In the genomic region with DNA sequence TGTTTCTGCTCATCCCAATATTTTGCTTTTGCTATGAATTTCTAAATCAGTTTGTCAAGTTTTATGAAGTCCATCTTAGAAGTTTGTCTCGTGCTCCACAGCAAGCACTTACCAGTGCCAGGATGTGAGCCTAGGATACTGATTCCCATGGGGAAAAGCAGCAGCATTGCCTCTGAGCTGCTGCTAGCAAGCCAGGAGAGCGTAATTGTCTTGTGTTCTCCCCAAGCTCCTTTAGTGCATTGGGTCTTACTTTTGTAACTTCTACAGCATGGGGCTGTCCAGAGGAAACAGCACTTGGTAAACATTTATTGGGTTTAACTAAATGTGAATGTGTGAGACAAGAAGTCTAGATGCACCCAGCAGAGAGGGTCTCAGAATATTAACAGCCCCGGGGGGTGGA, we compare ENCODE assay signal across 22 cellular contexts.
DNase-seq lines count a peak whose midpoint lies in the region; ATAC-seq, FAIRE-seq and TF ChIP-seq lines count a peak whose summit lies in the region.
"Had no signal": no experiment of that assay in that cellular context is flagged by ENCODE, and none has a peak within 500 bp of the region (broad histone marks: within the 10 kb centered on the region; RNA-seq: fewer than 3 reads in every experiment).

No MANE protein-coding gene starts in this region.

- POLR2A ChIA-PET in A673 (lab: Charles Lee; ENCODE audit: low non-redundant PET) (no interaction called here), HCT116 (lab: Charles Lee) (no interaction called here)
- POLR2A ChIA-PET in naive thymus-derived CD4-positive, alpha-beta T cell (lab: Charles Lee) = no interaction called here

- TF ChIP-seq POLR2A in HCT116 (IDR thresholded peaks at IDR 0.05; ENCODE audit: borderline replicate concordance, extremely low read depth, insufficient read depth, insufficient read length) = no peak

- H2AFZ ChIP-seq in HCT116 (ENCODE audit: low read depth, low read length, poor library complexity, severe bottlenecking) = peak overlapping the region; percentile 53
- H2AFZ ChIP-seq in keratinocyte (ENCODE audit: control insufficient read depth, low read length) = peak overlapping the region; percentile 59

- dilution Hi-C loops in keratinocyte (cut with MboI; ENCODE audit: extremely low pct_ligation_motif_present, low sequenced_read_pairs) = no loop called here

- no peaks in the 10 kb centered on the region for H3K9me1 ChIP-seq in keratinocyte (ENCODE audit: control insufficient read depth, extremely low read depth, insufficient read depth, low read length)

- DNase-seq in A673 (ENCODE audit: low spot score) = peak; percentile 71
- DNase-seq in HCT116 (ENCODE audit: low read depth, low spot score) = no peak
- DNase-seq in SW480 (ENCODE audit: low spot score) = peak; percentile 4
- no peak for DNase-seq in keratinocyte (ENCODE audit: low read depth, low spot score)
- DNase-seq in GM19240 (ENCODE audit: insufficient read length, low spot score) = no peak
- no peak for DNase-seq in HuH-7.5 (ENCODE audit: low spot score)
- no peak for DNase-seq in naive thymus-derived CD4-positive, alpha-beta T cell
- DNase-seq: activated CD4-positive, alpha-beta T cell treated with anti-CD3 and anti-CD28 coated beads for 48 hours; activated CD8-positive, alpha-beta memory T cell treated with anti-CD3 and anti-CD28 coated beads, Interleukin-2, amount 50 U/mL, for 48 hours; activated gamma-delta T cell treated with Interleukin-2 at 50 U/mL for 16 hours; COR-L47; effector memory CD4-positive, alpha-beta T cell; NCI-H1694; stimulated activated CD4-positive, alpha-beta T cell treated with anti-CD3 and anti-CD28 coated beads, Interleukin-15, amount 100 ng/mL, for 24 hours had no signal

- H4K20me1 ChIP-seq in HCT116 (ENCODE audit: insufficient read depth) = no peaks in the 10 kb centered on the region
- no peaks in the 10 kb centered on the region for H4K20me1 ChIP-seq in keratinocyte (ENCODE audit: control insufficient read depth, extremely low read depth, insufficient read depth, low read length)

- CTCF ChIA-PET in A673 (lab: Charles Lee) = interaction anchor here (1.3 kb wide), 1 partner anchor 92 kb away, joined by 3 read pairs; no protein-coding TSS in a partner anchor
- CTCF ChIA-PET in HCT116 (lab: Charles Lee) = interaction anchor here (1.1 to 1.6 kb wide), 4 partner anchors 85 to 94 kb away, joined by 3 to 8 read pairs (median 3); no protein-coding TSS in a partner anchor
- CTCF ChIA-PET in naive thymus-derived CD4-positive, alpha-beta T cell (lab: Charles Lee) = no interaction called here

- peak overlapping the region; percentile 62 for H3K4me2 ChIP-seq in HCT116 (ENCODE audit: low read length)
- peak overlapping the region; percentile 71 for H3K4me2 ChIP-seq in keratinocyte (ENCODE audit: control insufficient read depth, extremely low read depth, insufficient read depth, low read depth, low read length)

- peaks cover 0 to 4% (median 0%) of the 10 kb centered on the region in 5 donors for H3K36me3 Mint-ChIP-seq in naive thymus-derived CD4-positive, alpha-beta T cell
- H3K36me3 Mint-ChIP-seq: mesothelial cell of epicardium; stimulated activated effector memory CD8-positive, alpha-beta T cell treated with anti-CD3 and anti-CD28 coated beads, Interleukin-12 subunit alpha, Interleukin-12 subunit beta, amount 100 ng/mL, for 72 hours had no signal

- no peak for FAIRE-seq in keratinocyte (lab: Jason Lieb, UNC)
- FAIRE-seq: GM18507, H1, HepG2 had no signal

- no peaks in the 10 kb centered on the region for H3K79me2 ChIP-seq in HCT116 (ENCODE audit: insufficient read depth, low read length)
- H3K79me2 ChIP-seq in keratinocyte (ENCODE audit: control insufficient read depth, insufficient read depth, low read length) = no peaks in the 10 kb centered on the region

- BruUV-seq in A673 (replicated peaks; lab: Mats Ljungman, UMichigan) (no TSS peak), HCT116 (replicated peaks; lab: Mats Ljungman, UMichigan) (TSS peak; percentile 58)

- no peak for TF ChIP-seq RAD21 in HCT116 (IDR thresholded peaks at IDR 0.05; ENCODE audit: low read depth)

- RAD21 ChIA-PET in HCT116 (lab: Charles Lee; ENCODE audit: low non-redundant PET in 1 of 2, low total read pairs in 2 of 2, uncharacterized antibody in 2 of 2, unreplicated experiment in 2 of 2) = no interaction called here

- no peak for TF ChIP-seq CTCF in A673 (conservative IDR thresholded peaks at IDR 0.05; ENCODE audit: low read depth, low read length)
- no peak for TF ChIP-seq CTCF in HCT116 (IDR thresholded peaks at IDR 0.05 in 2 of 3, conservative IDR thresholded peaks at IDR 0.05 in 1 of 3; ENCODE audit: borderline replicate concordance in 1 of 3, insufficient read depth in 1 of 3, low read depth in 2 of 3, low read length in 2 of 3)
- TF ChIP-seq CTCF in keratinocyte (optimal IDR thresholded peaks at IDR 0.05 in 1 of 3, IDR thresholded peaks at IDR 0.05 in 1 of 3, conservative IDR thresholded peaks at IDR 0.05 in 1 of 3; ENCODE audit: extremely low read depth in 1 of 3, insufficient read depth in 2 of 3, low read length in 3 of 3) = no peak

- H3K4me3 Mint-ChIP-seq in naive thymus-derived CD4-positive, alpha-beta T cell = no peak overlapping the region
- H3K4me3 Mint-ChIP-seq: mesothelial cell of epicardium; neural crest cell; stimulated activated effector memory CD8-positive, alpha-beta T cell treated with anti-CD3 and anti-CD28 coated beads, Interleukin-12 subunit alpha, Interleukin-12 subunit beta, amount 100 ng/mL, for 72 hours had no signal

- H3K9me3 ChIP-seq in A673 (ENCODE audit: low read depth, low read length, poor library complexity, severe bottlenecking) (no peaks in the 10 kb centered on the region), HCT116 (ENCODE audit: control insufficient read depth in 1 of 2, insufficient read depth in 1 of 2, low read depth in 1 of 2, low read length in 2 of 2) (no peaks in the 10 kb centered on the region), keratinocyte (ENCODE audit: control insufficient read depth, low read depth, low read length) (peaks cover 2% of the 10 kb centered on the region)
- no peaks in the 10 kb centered on the region for H3K9me3 ChIP-seq in naive thymus-derived CD4-positive, alpha-beta T cell (ENCODE audit: control insufficient read depth in 2 of 3, low read length in 3 of 3)
- H3K9me3 ChIP-seq: tibial nerve had no signal

- no peaks in the 10 kb centered on the region for H3K36me3 ChIP-seq in A673 (ENCODE audit: insufficient read depth, low read length, poor library complexity, severe bottlenecking)
- H3K36me3 ChIP-seq in HCT116 (ENCODE audit: control insufficient read depth in 1 of 2, insufficient read depth in 2 of 2, low read length in 2 of 2) = no peaks in the 10 kb centered on the region
- H3K36me3 ChIP-seq in keratinocyte (ENCODE audit: control insufficient read depth in 2 of 2, extremely low read depth in 1 of 2, insufficient read depth in 2 of 2, low read length in 2 of 2) = no peaks in the 10 kb centered on the region
- H3K36me3 ChIP-seq in naive thymus-derived CD4-positive, alpha-beta T cell (ENCODE audit: control insufficient read depth in 2 of 3, insufficient read depth in 3 of 3, low read length in 3 of 3) = no peaks in the 10 kb centered on the region
- H3K36me3 ChIP-seq: tibial nerve had no signal

- peaks cover 18% of the 10 kb centered on the region for H3K4me1 ChIP-seq in A673 (ENCODE audit: insufficient read depth, low read length, poor library complexity, severe bottlenecking)
- H3K4me1 ChIP-seq in HCT116 (ENCODE audit: control insufficient read depth in 1 of 2, insufficient read depth in 2 of 2, low read length in 2 of 2) = peaks cover 16 to 33% of the 10 kb centered on the region in 2 experiments
- peaks cover 19% of the 10 kb centered on the region for H3K4me1 ChIP-seq in keratinocyte (ENCODE audit: control insufficient read depth, extremely low read depth, insufficient read depth, low read length)
- no peaks in the 10 kb centered on the region for H3K4me1 ChIP-seq in naive thymus-derived CD4-positive, alpha-beta T cell (ENCODE audit: control insufficient read depth in 2 of 2, insufficient read depth in 2 of 2, low read length in 2 of 2)
- H3K4me1 ChIP-seq: tibial nerve had no signal

- no peaks in the 10 kb centered on the region for H3K9me2 ChIP-seq in HCT116 (ENCODE audit: insufficient read depth)

- H3K27me3 ChIP-seq in A673 (replicated peaks; ENCODE audit: insufficient read depth, low read depth, low read length, poor library complexity) (no peaks in the 10 kb centered on the region), HCT116 (ENCODE audit: insufficient read depth, low read length) (no peaks in the 10 kb centered on the region), keratinocyte (ENCODE audit: control insufficient read depth, extremely low read depth, insufficient read depth, low read length) (no peaks in the 10 kb centered on the region)
- no peaks in the 10 kb centered on the region for H3K27me3 ChIP-seq in naive thymus-derived CD4-positive, alpha-beta T cell (ENCODE audit: control insufficient read depth in 2 of 2, insufficient read depth in 2 of 2, low read length in 2 of 2)
- H3K27me3 ChIP-seq: tibial nerve had no signal

- H3K27ac ChIP-seq in A673 (ENCODE audit: low read depth, low read length, poor library complexity, severe bottlenecking) (peak overlapping the region; percentile 45), HCT116 (ENCODE audit: low read depth, low read length) (peak overlapping the region; percentile 4), keratinocyte (ENCODE audit: control insufficient read depth, insufficient read depth, low read length) (peak overlapping the region; percentile 72)
- no peak overlapping the region for H3K27ac ChIP-seq in naive thymus-derived CD4-positive, alpha-beta T cell (ENCODE audit: low read depth, low read length)
- H3K27ac ChIP-seq: tibial nerve had no signal

- peaks cover 0 to 3% (median 0%) of the 10 kb centered on the region in 11 donors for H3K9me3 Mint-ChIP-seq in naive thymus-derived CD4-positive, alpha-beta T cell
- H3K9me3 Mint-ChIP-seq: neural crest cell; stimulated activated effector memory CD8-positive, alpha-beta T cell treated with anti-CD3 and anti-CD28 coated beads, Interleukin-12 subunit alpha, Interleukin-12 subunit beta, amount 100 ng/mL, for 72 hours had no signal

- H3K4me3 ChIP-seq in A673 (ENCODE audit: low read depth, low read length, poor library complexity, severe bottlenecking) = peak overlapping the region; percentile 3
- peak overlapping the region in 1 of 2 experiments; percentile 28; a peak in 2 of 4 replicates for H3K4me3 ChIP-seq in HCT116 (replicated peaks in 1 of 2; ENCODE audit: low read depth in 1 of 2, low read length in 2 of 2)
- H3K4me3 ChIP-seq in keratinocyte (ENCODE audit: control insufficient read depth in 2 of 3, extremely low read depth in 1 of 3, insufficient read depth in 2 of 3, low read depth in 1 of 3, low read length in 3 of 3) = no peak overlapping the region
- no peak overlapping the region for H3K4me3 ChIP-seq in naive thymus-derived CD4-positive, alpha-beta T cell (ENCODE audit: low read length)
- H3K4me3 ChIP-seq: tibial nerve had no signal

- H3K27me3 Mint-ChIP-seq in naive thymus-derived CD4-positive, alpha-beta T cell = peaks cover 13 to 30% (median 23%) of the 10 kb centered on the region in 5 donors

- intact Hi-C loops in A673 (cut with micrococcal nuclease; ENCODE audit: unreplicated experiment) = no loop called here
- intact Hi-C loops in HCT116 (cut with micrococcal nuclease) = no loop called here
- intact Hi-C loops in naive thymus-derived CD4-positive, alpha-beta T cell (cut with micrococcal nuclease) = no loop called here

- no peaks in the 10 kb centered on the region for H3K4me1 Mint-ChIP-seq in naive thymus-derived CD4-positive, alpha-beta T cell
- H3K4me1 Mint-ChIP-seq: stimulated activated effector memory CD8-positive, alpha-beta T cell treated with anti-CD3 and anti-CD28 coated beads, Interleukin-12 subunit alpha, Interleukin-12 subunit beta, amount 100 ng/mL, for 72 hours had no signal

- ATAC-seq in HCT116 = peak; percentile 25
- ATAC-seq in HG03175 (IDR thresholded peaks at IDR 0.05; ENCODE audit: unreplicated experiment) = no peak
- ATAC-seq in naive thymus-derived CD4-positive, alpha-beta T cell = no peak
- ATAC-seq: HepG2; stimulated activated effector memory CD8-positive, alpha-beta T cell treated with anti-CD3 and anti-CD28 coated beads, Interleukin-12 subunit alpha, Interleukin-12 subunit beta, amount 100 ng/mL, for 72 hours had no signal

- H3K27ac Mint-ChIP-seq in naive thymus-derived CD4-positive, alpha-beta T cell = no peak overlapping the region
- H3K27ac Mint-ChIP-seq: mesothelial cell of epicardium; stimulated activated effector memory CD8-positive, alpha-beta T cell treated with anti-CD3 and anti-CD28 coated beads, Interleukin-12 subunit alpha, Interleukin-12 subunit beta, amount 100 ng/mL, for 72 hours had no signal

- no peak overlapping the region for H3K9ac ChIP-seq in HCT116 (ENCODE audit: low read length)
- H3K9ac ChIP-seq in keratinocyte (ENCODE audit: control insufficient read depth, extremely low read depth, insufficient read depth, low read length) = peak overlapping the region; percentile 25

Comparison
In these comparisons a context has a peak if more than half of its experiments do, and no peak if none do; other contexts are left out.
1. DNase-seq: peak in A673 (single experiment) and SW480 (single experiment); none in HCT116 (single experiment), keratinocyte (single experiment), GM19240 (single experiment), HuH-7.5 (single experiment) and naive thymus-derived CD4-positive, alpha-beta T cell (0 of 9).